ENCODE assay signal across 17 cellular contexts in genomic region chr14:67464377-67464776, GRCh38. TPM values are rescaled to one million over a fixed set of nuclear protein-coding genes. Genes with fewer than 3 reads are reported as not detected.
A peak's percentile ranks its signal among the peaks of the same experiment; 100 is the strongest.
DNase-seq lines count a peak whose midpoint lies in the region; ATAC-seq and TF ChIP-seq lines count a peak whose summit lies in the region.
"Had no signal": no experiment of that assay in that cellular context is flagged by ENCODE, and none has a peak within 500 bp of the region (broad histone marks: within the 10 kb centered on the region; RNA-seq: fewer than 3 reads in every experiment).

No MANE protein-coding gene starts in this region.

- no peaks in the 10 kb centered on the region for H4K20me1 ChIP-seq in GM23338 (replicated peaks; ENCODE audit: insufficient read depth)

- no peak overlapping the region for H3K4me3 ChIP-seq in GM23338
- H3K4me3 ChIP-seq in thymus (ENCODE audit: low read length), result no peak overlapping the region
- H3K4me3 ChIP-seq: K562 had no signal

- no peaks in the 10 kb centered on the region for H3F3A ChIP-seq in GM23338 (replicated peaks; ENCODE audit: low read depth)

- no peaks in the 10 kb centered on the region for H3K27me3 ChIP-seq in GM23338 (ENCODE audit: insufficient read depth)
- H3K27me3 ChIP-seq in thymus (ENCODE audit: control insufficient read depth, insufficient read depth), result no peaks in the 10 kb centered on the region

- H3K4me1 ChIP-seq in GM23338 (ENCODE audit: insufficient read depth) (no peaks in the 10 kb centered on the region), thymus (ENCODE audit: control insufficient read depth, insufficient read depth, low read length) (peaks cover 52% of the 10 kb centered on the region)
- H3K4me1 ChIP-seq: Caco-2 had no signal

- H3K79me2 ChIP-seq in GM23338 (replicated peaks; ENCODE audit: insufficient read depth), result no peaks in the 10 kb centered on the region

- no peak overlapping the region for H3K27ac ChIP-seq in GM23338 (ENCODE audit: low read depth)
- H3K27ac ChIP-seq in thymus (ENCODE audit: low read depth), result peak overlapping the region; percentile 94
- H3K27ac ChIP-seq: HL-60, RWPE1 had no signal

- H3K27ac Mint-ChIP-seq in activated naive CD8-positive, alpha-beta T cell, result peak overlapping the region; percentile 58
- no peak overlapping the region for H3K27ac Mint-ChIP-seq in activated naive CD8-positive, alpha-beta T cell treated with anti-CD3 and anti-CD28 coated beads, Interleukin-2, amount 50 U/mL, for 24 hours
- H3K27ac Mint-ChIP-seq in GM23338, result no peak overlapping the region
- H3K27ac Mint-ChIP-seq in activated naive CD4-positive, alpha-beta T cell treated with anti-CD3 and anti-CD28 coated beads, Interleukin-2, amount 50 U/mL, for 24 hours, result peak overlapping the region; percentile 89
- H3K27ac Mint-ChIP-seq: HFFc6 had no signal

- H3K9me2 ChIP-seq in GM23338 (ENCODE audit: insufficient read depth), result no peaks in the 10 kb centered on the region

- H3K27me3 Mint-ChIP-seq in activated naive CD8-positive, alpha-beta T cell, result no peaks in the 10 kb centered on the region
- no peaks in the 10 kb centered on the region for H3K27me3 Mint-ChIP-seq in activated naive CD8-positive, alpha-beta T cell treated with anti-CD3 and anti-CD28 coated beads, Interleukin-2, amount 50 U/mL, for 24 hours
- peaks cover 4% of the 10 kb centered on the region for H3K27me3 Mint-ChIP-seq in GM23338 (ENCODE audit: insufficient read depth, low read depth, poor library complexity)
- no peaks in the 10 kb centered on the region for H3K27me3 Mint-ChIP-seq in activated naive CD4-positive, alpha-beta T cell treated with anti-CD3 and anti-CD28 coated beads, Interleukin-2, amount 50 U/mL, for 24 hours

- no peak for DNase-seq in activated naive CD8-positive, alpha-beta T cell treated with anti-CD3 and anti-CD28 coated beads, Interleukin-2, amount 50 U/mL, for 24 hours
- DNase-seq in GM23338 (ENCODE audit: low spot score) (no peak), NCI-H510A (lab: John Stamatoyannopoulos, UW) (no peak), dedifferentiated amniotic fluid mesenchymal stem cell (ENCODE audit: extremely low spot score) (no peak)
- DNase-seq: Caco-2, DMS53, HFFc6, NCI-H2227 treated with DMSO at 0.1 percent for 48 hours, NCI-H526 treated with DMSO at 0.1 percent for 48 hours, OCI-M1 had no signal

- H3K4me3 Mint-ChIP-seq in activated naive CD8-positive, alpha-beta T cell, result peak overlapping the region; percentile 51
- no peak overlapping the region for H3K4me3 Mint-ChIP-seq in activated naive CD8-positive, alpha-beta T cell treated with anti-CD3 and anti-CD28 coated beads, Interleukin-2, amount 50 U/mL, for 24 hours
- no peak overlapping the region for H3K4me3 Mint-ChIP-seq in GM23338
- H3K4me3 Mint-ChIP-seq in activated naive CD4-positive, alpha-beta T cell treated with anti-CD3 and anti-CD28 coated beads, Interleukin-2, amount 50 U/mL, for 24 hours, result peak overlapping the region; percentile 53
- H3K4me3 Mint-ChIP-seq: HFFc6 had no signal

- H3K9me3 ChIP-seq in thymus (ENCODE audit: control insufficient read depth), result no peaks in the 10 kb centered on the region
- H3K9me3 ChIP-seq: Caco-2 had no signal

- H3K9me3 Mint-ChIP-seq in activated naive CD8-positive, alpha-beta T cell (ENCODE audit: low read depth), result no peaks in the 10 kb centered on the region
- H3K9me3 Mint-ChIP-seq in activated naive CD8-positive, alpha-beta T cell treated with anti-CD3 and anti-CD28 coated beads, Interleukin-2, amount 50 U/mL, for 24 hours, result no peaks in the 10 kb centered on the region
- H3K9me3 Mint-ChIP-seq in GM23338, result no peaks in the 10 kb centered on the region
- H3K9me3 Mint-ChIP-seq in activated naive CD4-positive, alpha-beta T cell treated with anti-CD3 and anti-CD28 coated beads, Interleukin-2, amount 50 U/mL, for 24 hours, result no peaks in the 10 kb centered on the region
- H3K9me3 Mint-ChIP-seq: HFFc6 had no signal

- H3K4me1 Mint-ChIP-seq in activated naive CD8-positive, alpha-beta T cell (ENCODE audit: low read depth), result peaks cover 40% of the 10 kb centered on the region
- peaks cover 29% of the 10 kb centered on the region for H3K4me1 Mint-ChIP-seq in activated naive CD8-positive, alpha-beta T cell treated with anti-CD3 and anti-CD28 coated beads, Interleukin-2, amount 50 U/mL, for 24 hours
- peaks cover 12% of the 10 kb centered on the region for H3K4me1 Mint-ChIP-seq in GM23338
- H3K4me1 Mint-ChIP-seq in activated naive CD4-positive, alpha-beta T cell treated with anti-CD3 and anti-CD28 coated beads, Interleukin-2, amount 50 U/mL, for 24 hours, result peaks cover 35% of the 10 kb centered on the region

- WGBS in thymus, result 5% methylated on average over 6 of the region's 6 CpGs

- no peak for TF ChIP-seq CTCF in GM23338 (conservative IDR thresholded peaks at IDR 0.05; ENCODE audit: low read depth in 2 of 2)

- no peaks in the 10 kb centered on the region for H3K36me3 Mint-ChIP-seq in activated naive CD8-positive, alpha-beta T cell
- no peaks in the 10 kb centered on the region for H3K36me3 Mint-ChIP-seq in activated naive CD8-positive, alpha-beta T cell treated with anti-CD3 and anti-CD28 coated beads, Interleukin-2, amount 50 U/mL, for 24 hours (ENCODE audit: low read depth)
- no peaks in the 10 kb centered on the region for H3K36me3 Mint-ChIP-seq in GM23338 (ENCODE audit: low read depth)
- no peaks in the 10 kb centered on the region for H3K36me3 Mint-ChIP-seq in activated naive CD4-positive, alpha-beta T cell treated with anti-CD3 and anti-CD28 coated beads, Interleukin-2, amount 50 U/mL, for 24 hours

- no peak for ATAC-seq in activated naive CD8-positive, alpha-beta T cell treated with anti-CD3 and anti-CD28 coated beads, Interleukin-2, amount 50 U/mL, for 24 hours
- no peak for ATAC-seq in GM23338
- ATAC-seq: K562 had no signal

- 0 out of 2 replicates have a peak overlapping the region, but pooled peaks have one; percentile 76 for H2AFZ ChIP-seq in GM23338

- no peak overlapping the region for H3K4me2 ChIP-seq in GM23338

- H3K36me3 ChIP-seq in GM23338 (ENCODE audit: insufficient read depth) (no peaks in the 10 kb centered on the region), thymus (ENCODE audit: control insufficient read depth, insufficient read depth) (no peaks in the 10 kb centered on the region)

TF ChIP-seq in GM23338, 12 proteins besides CTCF, POLR2A, EP300 and RAD21 (continues in another document):
- TF ChIP-seq ZNF331 (CRISPR knock-in tag; IDR thresholded peaks at IDR 0.05; ENCODE audit: low read depth) (no peak), ETS1 (IDR thresholded peaks at IDR 0.05) (no peak)

RNA-seq across cellular contexts. Expression of gene TMEM229B, which starts 24.1 kb away (rescaled TPM):
- total RNA-seq in GM23338 (2014; rRNA removed; shearing (Covaris generic)), result 1.6 and 2.4 TPM in 2 replicates
- polyA plus RNA-seq in GM23338 (2016; fragmentation: Nextera tagmentation; extraction: Ambion mirVana) (0.42 TPM in 1 of 2 replicates, not detected in the other), thymus (6.6 TPM)
- total RNA-seq: Caco-2, K562 had no signal
- polyA plus RNA-seq: K562 had no signal

RNA-seq across cellular contexts. Expression of gene PLEK2, which starts 52.4 kb away (rescaled TPM):
- 1.0 TPM in 1 of 2 replicates, not detected in the other for total RNA-seq in GM23338 (2014; rRNA removed; shearing (Covaris generic))
- polyA plus RNA-seq in GM23338 (2016; fragmentation: Nextera tagmentation; extraction: Ambion mirVana) (0.61 and 2.2 TPM in 2 replicates), thymus (22.0 TPM)
- total RNA-seq: H4, K562 had no signal
- polyA plus RNA-seq: K562 had no signal

Comparison
In these comparisons a context has a peak if more than half of its experiments do, and no peak if none do; other contexts are left out.
1. H3K27ac Mint-ChIP-seq: peak in activated naive CD8-positive, alpha-beta T cell (single experiment) and activated naive CD4-positive, alpha-beta T cell treated with anti-CD3 and anti-CD28 coated beads, Interleukin-2, amount 50 U/mL, for 24 hours (single experiment); none in activated naive CD8-positive, alpha-beta T cell treated with anti-CD3 and anti-CD28 coated beads, Interleukin-2, amount 50 U/mL, for 24 hours (single experiment) and GM23338 (single experiment).
2. H3K4me3 Mint-ChIP-seq: peak in activated naive CD8-positive, alpha-beta T cell (single experiment) and activated naive CD4-positive, alpha-beta T cell treated with anti-CD3 and anti-CD28 coated beads, Interleukin-2, amount 50 U/mL, for 24 hours (single experiment); none in activated naive CD8-positive, alpha-beta T cell treated with anti-CD3 and anti-CD28 coated beads, Interleukin-2, amount 50 U/mL, for 24 hours (single experiment) and GM23338 (single experiment).